ENCODE assay signal across 8 cellular contexts in genomic region chr2:23926750-23927627, GRCh38. TPM values are rescaled to one million over a fixed set of nuclear protein-coding genes. Genes with fewer than 3 reads are reported as not detected.
DNase-seq lines count a peak whose midpoint lies in the region; ATAC-seq and TF ChIP-seq lines count a peak whose summit lies in the region.

Gene ATAD2B, minus strand, starts transcription at chr2:23927123. Its CDS starts 353 bp downstream, at chr2:23926770.

- peak within 1 kb of the TSS; percentile 99 for H3K27ac Mint-ChIP-seq in WTC11

- H3K27me3 Mint-ChIP-seq in WTC11 (ENCODE audit: low read depth): no peaks in the 10 kb centered on the region

- POLR2A ChIA-PET in WTC11 (lab: Charles Lee): interaction anchor here (0.6 to 3.2 kb wide), 17 partner anchors 9 to 542 kb away, joined by 3 to 83 read pairs (median 5); partner anchors contain the start of genes KLHL29, SF3B6, TP53I3 and UBXN2A

- peak within 1 kb of the TSS; percentile 79 to 88 for H3K4me3 ChIP-seq in cardiac fibroblast (replicated peaks in 1 of 2; ENCODE audit: low read depth in 2 of 2, low read length in 2 of 2)

- H3K4me1 Mint-ChIP-seq in WTC11: peaks cover 21% of the 10 kb centered on the region

- TF ChIP-seq CTCF in WTC11 (IDR thresholded peaks at IDR 0.05) (peak; percentile 52; the same call in 1 of the 2 replicates), cardiac fibroblast (IDR thresholded peaks at IDR 0.05; ENCODE audit: low read depth, low read length) (peak; percentile 59)

- peak; percentile 80 for ATAC-seq in GM18909 (IDR thresholded peaks at IDR 0.05; ENCODE audit: poor library complexity, unreplicated experiment)
- ATAC-seq in HG03175 (IDR thresholded peaks at IDR 0.05; ENCODE audit: unreplicated experiment): peak; percentile 77
- ATAC-seq in WTC11: peak; percentile 94

- CTCF ChIA-PET in WTC11 (lab: Charles Lee): interaction anchor here (0.6 to 3.4 kb wide), 55 partner anchors 9 to 895 kb away, joined by 3 to 52 read pairs (median 4); partner anchors contain the start of genes MFSD2B, SF3B6, TP53I3 and UBXN2A

- peaks cover 9% of the 10 kb centered on the region for H3K36me3 Mint-ChIP-seq in WTC11

- H3K9me3 Mint-ChIP-seq in WTC11: no peaks in the 10 kb centered on the region

- DNase-seq in AG08396 (ENCODE audit: low spot score) (peak; percentile 97), NCI-H2227 treated with DMSO at 0.1 percent for 48 hours (lab: John Stamatoyannopoulos, UW) (peak; percentile 89), WTC11 (ENCODE audit: low spot score) (peak; percentile 95), cardiac fibroblast (ENCODE audit: low read depth in 2 of 2) (peak; percentile 95 to 97), inferior parietal cortex (ENCODE audit: extremely low spot score) (peak; percentile 93)
- DNase-seq in stimulated activated CD4-positive, alpha-beta T cell treated with anti-CD3 and anti-CD28 coated beads, Interleukin-12 subunit alpha, Interleukin-12 subunit beta, amount 100 ng/mL, for 24 hours (ENCODE audit: low read depth in 2 of 2): peak; percentile 86 to 89

- H3K4me3 Mint-ChIP-seq in WTC11: peak within 1 kb of the TSS; percentile 96

TF ChIP-seq in WTC11, 78 proteins besides CTCF, POLR2A, EP300 and RAD21 (continues in another document):
- TF ChIP-seq ZSCAN18 (CRISPR knock-in tag; IDR thresholded peaks at IDR 0.05) (no peak), ZNF532 (CRISPR knock-in tag; IDR thresholded peaks at IDR 0.05; ENCODE audit: borderline replicate concordance) (no peak), NR3C1 (CRISPR knock-in tag; conservative IDR thresholded peaks at IDR 0.05; ENCODE audit: low read depth) (0 out of 2 replicates have a peak, but pooled peaks have one; percentile 56), GTF2I (CRISPR knock-in tag; conservative IDR thresholded peaks at IDR 0.05) (no peak), PRRX2 (CRISPR knock-in tag; IDR thresholded peaks at IDR 0.05) (no peak), MYBL2 (CRISPR knock-in tag; IDR thresholded peaks at IDR 0.05) (no peak), HMGXB4 (CRISPR knock-in tag; IDR thresholded peaks at IDR 0.05) (peak; percentile 98), MXD4 (CRISPR knock-in tag; IDR thresholded peaks at IDR 0.05; ENCODE audit: borderline replicate concordance) (no peak), IRF2 (CRISPR knock-in tag; IDR thresholded peaks at IDR 0.05; ENCODE audit: borderline replicate concordance, low read depth) (no peak), E2F1 (CRISPR knock-in tag; IDR thresholded peaks at IDR 0.05) (0 out of 2 replicates have a peak, but pooled peaks have one; percentile 63), ZNF281 (CRISPR knock-in tag; IDR thresholded peaks at IDR 0.05) (no peak; the same call in 1 of the 2 replicates), TCF7 (CRISPR knock-in tag; IDR thresholded peaks at IDR 0.05; ENCODE audit: low read depth) (no peak), ATF2 (CRISPR knock-in tag; IDR thresholded peaks at IDR 0.05; ENCODE audit: borderline replicate concordance, low read depth) (no peak), HMGA2 (CRISPR knock-in tag; IDR thresholded peaks at IDR 0.05) (no peak), JAZF1 (CRISPR knock-in tag; IDR thresholded peaks at IDR 0.05) (no peak), ZNF317 (CRISPR knock-in tag; IDR thresholded peaks at IDR 0.05; ENCODE audit: borderline replicate concordance, low read depth) (no peak)

RNA-seq across cellular contexts. Expression of gene ATAD2B, which starts in this region (rescaled TPM):
- 18.3 to 21.5 TPM (median 18.4 TPM) in 3 replicates for total RNA-seq in WTC11 (2021)

Comparison
In these comparisons a context has a peak if more than half of its experiments do, and no peak if none do; other contexts are left out.
1. Peak in every context shown above with its lines: DNase-seq, ATAC-seq and H3K4me3 ChIP-seq.